In the genomic region with DNA sequence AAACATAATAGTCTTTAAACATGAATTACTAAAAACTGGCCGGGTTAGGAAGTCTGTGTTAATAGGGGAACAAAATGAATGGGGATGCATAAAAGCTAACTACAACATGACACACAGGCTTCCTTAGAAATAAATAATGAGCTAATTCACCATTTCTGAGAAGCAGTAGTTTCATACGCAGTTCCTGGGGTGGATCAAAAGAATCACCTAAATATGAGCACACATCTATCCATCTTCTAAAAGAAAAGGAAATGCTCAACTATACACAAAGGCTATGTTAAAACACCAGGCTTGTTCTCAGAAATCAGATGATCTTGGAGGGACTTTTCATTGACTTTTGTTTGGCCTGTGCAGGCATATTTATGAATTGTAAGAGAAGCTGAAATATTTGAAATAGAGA, we compare ENCODE assay signal across 18 cellular contexts.
DNase-seq lines count a peak whose midpoint lies in the region; ATAC-seq and TF ChIP-seq lines count a peak whose summit lies in the region.
"Had no signal": no experiment of that assay in that cellular context is flagged by ENCODE, and none has a peak within 500 bp of the region (broad histone marks: within the 10 kb centered on the region; RNA-seq: fewer than 3 reads in every experiment).

No MANE protein-coding gene starts in this region.

- peaks cover 31% of the 10 kb centered on the region for H3K27me3 Mint-ChIP-seq in activated naive CD8-positive, alpha-beta T cell treated with anti-CD3 and anti-CD28 coated beads for 36 hours
- H3K27me3 Mint-ChIP-seq in activated naive CD8-positive, alpha-beta T cell treated with anti-CD3 and anti-CD28 coated beads, Interleukin-2, amount 50 U/mL, for 24 hours, result peaks cover 9% of the 10 kb centered on the region

- no peak overlapping the region for H3K4me3 Mint-ChIP-seq in activated naive CD8-positive, alpha-beta T cell treated with anti-CD3 and anti-CD28 coated beads for 36 hours
- no peak overlapping the region for H3K4me3 Mint-ChIP-seq in activated naive CD8-positive, alpha-beta T cell treated with anti-CD3 and anti-CD28 coated beads, Interleukin-2, amount 50 U/mL, for 24 hours
- H3K4me3 Mint-ChIP-seq: CD4-positive, alpha-beta memory T cell; HFFc6 had no signal

- intact Hi-C loops in lower lobe of right lung (cut with DNase I), result no loop called here

- H3K4me1 ChIP-seq in lower lobe of right lung, result no peaks in the 10 kb centered on the region
- H3K4me1 ChIP-seq: Caco-2 had no signal

- H3K27me3 ChIP-seq in lower lobe of right lung (ENCODE audit: low read depth), result no peaks in the 10 kb centered on the region

- in situ Hi-C loops in SK-MEL-5 (cut with HindIII; ENCODE audit: low pct_unique_long_range_greater_than_20kb, low sequenced_read_pairs), result no loop called here
- in situ Hi-C loops in GM13977 (cut with MboI; ENCODE audit: low pct_unique_long_range_greater_than_20kb, low sequenced_read_pairs, unreplicated experiment), result no loop called here

- H3K4me1 Mint-ChIP-seq in activated naive CD8-positive, alpha-beta T cell treated with anti-CD3 and anti-CD28 coated beads for 36 hours, result peaks cover 5% of the 10 kb centered on the region
- peaks cover 6% of the 10 kb centered on the region for H3K4me1 Mint-ChIP-seq in activated naive CD8-positive, alpha-beta T cell treated with anti-CD3 and anti-CD28 coated beads, Interleukin-2, amount 50 U/mL, for 24 hours
- H3K4me1 Mint-ChIP-seq: CD4-positive, alpha-beta memory T cell had no signal

- no peak for DNase-seq in activated naive CD8-positive, alpha-beta T cell treated with anti-CD3 and anti-CD28 coated beads for 36 hours
- DNase-seq in activated naive CD8-positive, alpha-beta T cell treated with anti-CD3 and anti-CD28 coated beads, Interleukin-2, amount 50 U/mL, for 24 hours, result no peak
- DNase-seq in SK-MEL-5 (ENCODE audit: low read depth, low spot score), result peak; percentile 94
- no peak for DNase-seq in lower lobe of right lung
- no peak for DNase-seq in GM13977 (ENCODE audit: low spot score)
- no peak for DNase-seq in HUDEP-2 (lab: John Stamatoyannopoulos, UW; ENCODE audit: unreplicated experiment in 76 of 76)
- DNase-seq: C1 segment of cervical spinal cord; Caco-2; CD4-positive, alpha-beta memory T cell; DMS 273 treated with DMSO at 0.1 percent for 48 hours; DMS79; EL; GDM1; GOT3; HFFc6 had no signal

- H3K27ac ChIP-seq in lower lobe of right lung, result peak overlapping the region; percentile 26

- no peak overlapping the region for H3K4me3 ChIP-seq in lower lobe of right lung
- H3K4me3 ChIP-seq: GM12878, HAP-1 had no signal

- no peak for ATAC-seq in activated naive CD8-positive, alpha-beta T cell treated with anti-CD3 and anti-CD28 coated beads, Interleukin-2, amount 50 U/mL, for 24 hours
- ATAC-seq in lower lobe of right lung (peak; percentile 11 to 14), GM19023 (IDR thresholded peaks at IDR 0.05; ENCODE audit: unreplicated experiment) (no peak)
- ATAC-seq: GM12878 had no signal

- peak overlapping the region; percentile 42 for H3K27ac Mint-ChIP-seq in activated naive CD8-positive, alpha-beta T cell treated with anti-CD3 and anti-CD28 coated beads for 36 hours
- H3K27ac Mint-ChIP-seq in activated naive CD8-positive, alpha-beta T cell treated with anti-CD3 and anti-CD28 coated beads, Interleukin-2, amount 50 U/mL, for 24 hours, result no peak overlapping the region
- H3K27ac Mint-ChIP-seq: CD4-positive, alpha-beta memory T cell; HFFc6 had no signal

- H3K36me3 ChIP-seq in lower lobe of right lung, result no peaks in the 10 kb centered on the region
- H3K36me3 ChIP-seq: HAP-1 had no signal

- H3K9me3 Mint-ChIP-seq in activated naive CD8-positive, alpha-beta T cell treated with anti-CD3 and anti-CD28 coated beads for 36 hours, result peaks cover 3% of the 10 kb centered on the region
- peaks cover 10% of the 10 kb centered on the region for H3K9me3 Mint-ChIP-seq in activated naive CD8-positive, alpha-beta T cell treated with anti-CD3 and anti-CD28 coated beads, Interleukin-2, amount 50 U/mL, for 24 hours
- H3K9me3 Mint-ChIP-seq: HFFc6 had no signal

- no peak for TF ChIP-seq CTCF in lower lobe of right lung (IDR thresholded peaks at IDR 0.05)
- no peak for TF ChIP-seq CTCF in GM13977 (IDR thresholded peaks at IDR 0.05; ENCODE audit: extremely low read depth, insufficient read depth, missing control alignments)

- H3K36me3 Mint-ChIP-seq in activated naive CD8-positive, alpha-beta T cell treated with anti-CD3 and anti-CD28 coated beads for 36 hours, result no peaks in the 10 kb centered on the region
- no peaks in the 10 kb centered on the region for H3K36me3 Mint-ChIP-seq in activated naive CD8-positive, alpha-beta T cell treated with anti-CD3 and anti-CD28 coated beads, Interleukin-2, amount 50 U/mL, for 24 hours (ENCODE audit: low read depth)
- H3K36me3 Mint-ChIP-seq: CD4-positive, alpha-beta memory T cell had no signal

- no peaks in the 10 kb centered on the region for H3K9me3 ChIP-seq in lower lobe of right lung

Comparison
In these comparisons a context has a peak if more than half of its experiments do, and no peak if none do; other contexts are left out.
1. ATAC-seq: peak in lower lobe of right lung (2 of 2); none in activated naive CD8-positive, alpha-beta T cell treated with anti-CD3 and anti-CD28 coated beads, Interleukin-2, amount 50 U/mL, for 24 hours (single experiment) and GM19023 (single experiment).